In genomic region chr4:123816462-123816861, GRCh38 we compare ENCODE assay signal across 18 cellular contexts.
DNase-seq lines count a peak whose midpoint lies in the region; ATAC-seq, FAIRE-seq and TF ChIP-seq lines count a peak whose summit lies in the region.
"Had no signal": no experiment of that assay in that cellular context is flagged by ENCODE, and none has a peak within 500 bp of the region (broad histone marks: within the 10 kb centered on the region; RNA-seq: fewer than 3 reads in every experiment).

No MANE protein-coding gene starts in this region.

- no peak overlapping the region for H4K5ac ChIP-seq in H1 (ENCODE audit: insufficient read length, low read depth, low read length)

- no peaks in the 10 kb centered on the region for H3K36me3 ChIP-seq in SK-N-SH (replicated peaks in 1 of 2; ENCODE audit: control insufficient read depth in 1 of 2, insufficient read depth in 2 of 2, low read length in 1 of 2)
- H3K36me3 ChIP-seq in H1 (ENCODE audit: control insufficient read depth in 2 of 4, insufficient read depth in 4 of 4, low read length in 3 of 4): no peaks in the 10 kb centered on the region
- H3K36me3 ChIP-seq in mesenchymal stem cell (ENCODE audit: control insufficient read depth in 1 of 2, insufficient read depth in 2 of 2, low read depth in 1 of 2, low read length in 2 of 2): no peaks in the 10 kb centered on the region
- H3K36me3 ChIP-seq in skeletal muscle tissue (ENCODE audit: control insufficient read depth in 3 of 3, insufficient read depth in 3 of 3, low read length in 3 of 3): no peaks in the 10 kb centered on the region
- H3K36me3 ChIP-seq: BLaER1 treated with 17β-estradiol and CSF1 and Interleukin-3, amounts not matched to agents 10 nM and 100 nM had no signal

- H4K20me1 ChIP-seq in SK-N-SH (ENCODE audit: insufficient read depth): no peaks in the 10 kb centered on the region
- no peaks in the 10 kb centered on the region for H4K20me1 ChIP-seq in H1 (replicated peaks in 1 of 2; ENCODE audit: control insufficient read depth in 1 of 2, insufficient read depth in 2 of 2, low read length in 2 of 2)
- H4K20me1 ChIP-seq: BLaER1 treated with 17β-estradiol and CSF1 and Interleukin-3, amounts not matched to agents 10 nM and 100 nM had no signal

- peak; percentile 50 for ATAC-seq in SK-N-SH treated with all-trans-retinoic acid at 6 μM for 48 hours
- ATAC-seq in effector memory CD8-positive, alpha-beta T cell (replicated peaks): no peak
- ATAC-seq: Right ventricle myocardium inferior had no signal

- POLR2A ChIA-PET in SK-N-SH (lab: Yijun Ruan, JAX) (no interaction called here), H1 (lab: Charles Lee; ENCODE audit: partially characterized antibody) (no interaction called here)

- H3K9me2 ChIP-seq in SK-N-SH: no peaks in the 10 kb centered on the region

- no peak overlapping the region for H2BK120ac ChIP-seq in H1 (replicated peaks; ENCODE audit: low read depth, low read length)
- no peak overlapping the region for H2BK120ac ChIP-seq in mesenchymal stem cell (ENCODE audit: low read depth, low read length)

- H3K27ac ChIP-seq in SK-N-SH (ENCODE audit: low read depth in 2 of 2, low read length in 1 of 2) (peak overlapping the region in 1 of 2 experiments; percentile 22; a peak in 1 of 4 replicates), H1 (ENCODE audit: low read depth, low read length) (no peak overlapping the region), mesenchymal stem cell (ENCODE audit: low read length, poor library complexity, severe bottlenecking) (no peak overlapping the region), skeletal muscle tissue (ENCODE audit: low read depth, low read length) (peak overlapping the region; percentile 45)

- H3K4me2 ChIP-seq in SK-N-SH (no peak overlapping the region), H1 (ENCODE audit: insufficient read depth in 1 of 2, low read depth in 2 of 2, low read length in 2 of 2) (no peak overlapping the region), mesenchymal stem cell (ENCODE audit: low read length, poor library complexity, severe bottlenecking) (no peak overlapping the region)

- no peaks in the 10 kb centered on the region for H3K27me3 ChIP-seq in SK-N-SH (ENCODE audit: insufficient read depth)
- H3K27me3 ChIP-seq in H1 (replicated peaks in 1 of 4; ENCODE audit: control insufficient read depth in 3 of 4, extremely low read depth in 1 of 4, insufficient read depth in 3 of 4, low read length in 3 of 4): peaks cover 0 to 1% (median 0%) of the 10 kb centered on the region in 4 experiments; a peak in 1 of 7 replicates
- H3K27me3 ChIP-seq in mesenchymal stem cell (ENCODE audit: control insufficient read depth in 1 of 2, insufficient read depth in 1 of 2, low read length in 2 of 2): no peaks in the 10 kb centered on the region
- no peaks in the 10 kb centered on the region for H3K27me3 ChIP-seq in skeletal muscle tissue (ENCODE audit: control insufficient read depth in 3 of 3, insufficient read depth in 3 of 3, low read length in 3 of 3)
- H3K27me3 ChIP-seq: BLaER1 treated with 17β-estradiol and CSF1 and Interleukin-3, amounts not matched to agents 10 nM and 100 nM had no signal

- H3K79me2 ChIP-seq in SK-N-SH (ENCODE audit: insufficient read depth): no peaks in the 10 kb centered on the region
- no peaks in the 10 kb centered on the region for H3K79me2 ChIP-seq in H1 (ENCODE audit: control insufficient read depth in 1 of 2, insufficient read depth in 2 of 2, low read length in 2 of 2)

- peaks cover 11% of the 10 kb centered on the region for H3F3A ChIP-seq in SK-N-SH (replicated peaks; ENCODE audit: insufficient read depth)

- H3K4me1 Mint-ChIP-seq in effector memory CD8-positive, alpha-beta T cell (ENCODE audit: low read depth in 2 of 2): no peaks in the 10 kb centered on the region

- H3K9ac ChIP-seq in SK-N-SH (no peak overlapping the region), H1 (replicated peaks in 1 of 4; ENCODE audit: extremely low read depth in 1 of 4, low read depth in 3 of 4, low read length in 3 of 4) (no peak overlapping the region), mesenchymal stem cell (ENCODE audit: low read length) (no peak overlapping the region), skeletal muscle tissue (ENCODE audit: low read depth in 1 of 3, low read length in 3 of 3) (no peak overlapping the region)
- H3K9ac ChIP-seq: BLaER1 treated with 17β-estradiol and CSF1 and Interleukin-3, amounts not matched to agents 10 nM and 100 nM had no signal

- TF ChIP-seq POLR2A in H1 (IDR thresholded peaks at IDR 0.05; ENCODE audit: control extremely low read depth in 1 of 2, low read depth in 2 of 2, low read length in 2 of 2): no peak

- no peaks in the 10 kb centered on the region for H3K79me1 ChIP-seq in H1 (ENCODE audit: low read depth, low read length)
- H3K79me1 ChIP-seq in mesenchymal stem cell (replicated peaks; ENCODE audit: low read length, poor library complexity, severe bottlenecking): no peaks in the 10 kb centered on the region

- H2BK5ac ChIP-seq in H1 (ENCODE audit: low read depth, low read length) (no peak overlapping the region), mesenchymal stem cell (ENCODE audit: low read depth, low read length, poor library complexity, severe bottlenecking) (no peak overlapping the region)

- no peak overlapping the region for H2AK5ac ChIP-seq in H1 (ENCODE audit: low read depth, low read length)
- H2AK5ac ChIP-seq in mesenchymal stem cell (ENCODE audit: low read length, severe bottlenecking): no peak overlapping the region

- DNase-seq in SK-N-SH (no peak), H1 (ENCODE audit: low read depth in 1 of 2, low spot score in 2 of 2) (no peak), mesenchymal stem cell (no peak), putamen (ENCODE audit: low spot score) (no peak), SIG-M5 treated with dmso at 0.1 percent for 504 hours (lab: John Stamatoyannopoulos, UW; ENCODE audit: unreplicated experiment) (no peak)
- no peak for DNase-seq in effector memory CD8-positive, alpha-beta T cell
- DNase-seq: 8988T, DMS 273 treated with DMSO at 0.1 percent for 48 hours, HCEC 1CT, NCI-H1436 treated with DMSO at 0.1 percent for 48 hours, NCI-H2029 treated with DMSO at 0.1 percent for 48 hours, NCI-H510A treated with DMSO at 0.1 percent for 48 hours, NCI-H82 had no signal

- H4K91ac ChIP-seq in H1 (replicated peaks; ENCODE audit: insufficient read length, low read length) (no peak overlapping the region), mesenchymal stem cell (ENCODE audit: low read length) (no peak overlapping the region)

- H3K27ac Mint-ChIP-seq in effector memory CD8-positive, alpha-beta T cell: no peak overlapping the region

- H3K23ac ChIP-seq in H1 (ENCODE audit: insufficient read length) (no peak overlapping the region), mesenchymal stem cell (ENCODE audit: low read length in 2 of 2) (no peak overlapping the region)

- H2BK20ac ChIP-seq in H1 (ENCODE audit: low read length): no peak overlapping the region

- TF ChIP-seq CTCF in SK-N-SH (IDR thresholded peaks at IDR 0.05) (no peak), H1 (IDR thresholded peaks at IDR 0.05; ENCODE audit: control extremely low read depth in 1 of 3, insufficient read depth in 1 of 3, low read depth in 1 of 3, low read length in 3 of 3) (no peak)

- TF ChIP-seq RAD21 in SK-N-SH (IDR thresholded peaks at IDR 0.05; ENCODE audit: low read length) (no peak), H1 (IDR thresholded peaks at IDR 0.05 in 1 of 2, conservative IDR thresholded peaks at IDR 0.05 in 1 of 2; ENCODE audit: low read depth in 2 of 2, low read length in 2 of 2) (no peak)

- no peak for TF ChIP-seq EP300 in SK-N-SH (IDR thresholded peaks at IDR 0.05; ENCODE audit: borderline replicate concordance in 1 of 2, low read depth in 1 of 2, low read length in 1 of 2)
- no peak for TF ChIP-seq EP300 in H1 (IDR thresholded peaks at IDR 0.05; ENCODE audit: borderline replicate concordance in 1 of 2, low read depth in 2 of 2, low read length in 2 of 2)

- H3K4me3 ChIP-seq in SK-N-SH (ENCODE audit: low read depth in 2 of 2, low read length in 1 of 2): no peak overlapping the region
- no peak overlapping the region for H3K4me3 ChIP-seq in H1 (ENCODE audit: extremely low read depth in 1 of 4, insufficient read depth in 2 of 4, low read depth in 3 of 4, low read length in 4 of 4)
- no peak overlapping the region for H3K4me3 ChIP-seq in mesenchymal stem cell (ENCODE audit: insufficient read depth in 1 of 2, low read depth in 1 of 2, low read length in 2 of 2)
- H3K4me3 ChIP-seq in skeletal muscle tissue (ENCODE audit: low read length in 3 of 3): no peak overlapping the region
- H3K4me3 ChIP-seq: BLaER1 treated with 17β-estradiol and CSF1 and Interleukin-3, amounts not matched to agents 10 nM and 100 nM had no signal

- H3K4ac ChIP-seq in H1 (replicated peaks; ENCODE audit: insufficient read length, low read depth, low read length) (no peak overlapping the region), mesenchymal stem cell (ENCODE audit: low read depth in 1 of 2, low read length in 2 of 2) (no peak overlapping the region)

- H3K9me3 Mint-ChIP-seq in effector memory CD8-positive, alpha-beta T cell: no peaks in the 10 kb centered on the region

- no peak overlapping the region for H3K56ac ChIP-seq in H1 (replicated peaks; ENCODE audit: insufficient read length, low read depth, low read length)

- no peak overlapping the region for H2BK15ac ChIP-seq in H1 (ENCODE audit: low read length)
- no peak overlapping the region for H2BK15ac ChIP-seq in mesenchymal stem cell (ENCODE audit: low read depth, poor library complexity, severe bottlenecking)

- CTCF ChIA-PET in SK-N-SH (lab: Yijun Ruan, JAX) (interaction anchor here (1.0 to 1.6 kb wide), 2 partner anchors 9 to 13 kb away, joined by 3 to 4 read pairs; no protein-coding TSS in a partner anchor), H1 (lab: Charles Lee; ENCODE audit: partially characterized antibody) (no interaction called here)

- no peak for FAIRE-seq in H1 (lab: Jason Lieb, UNC)
- FAIRE-seq: GM19239 had no signal

- no peak overlapping the region for H4K8ac ChIP-seq in H1 (ENCODE audit: extremely low read depth, insufficient read depth, low read length)
- peak overlapping the region; percentile 7 for H4K8ac ChIP-seq in mesenchymal stem cell (ENCODE audit: low read length)

- no peak overlapping the region for H2BK12ac ChIP-seq in H1 (ENCODE audit: low read depth, low read length)
- H2BK12ac ChIP-seq in mesenchymal stem cell (ENCODE audit: low read length in 2 of 2): no peak overlapping the region

- H2AFZ ChIP-seq in SK-N-SH (ENCODE audit: low read depth) (no peak overlapping the region), H1 (ENCODE audit: low read length) (0 out of 2 replicates have a peak overlapping the region, but pooled peaks have one; percentile 35), mesenchymal stem cell (ENCODE audit: low read depth, low read length) (no peak overlapping the region)

- no peaks in the 10 kb centered on the region for H3K27me3 Mint-ChIP-seq in effector memory CD8-positive, alpha-beta T cell

- H3K4me1 ChIP-seq in SK-N-SH (ENCODE audit: control insufficient read depth in 1 of 2, insufficient read depth in 2 of 2, low read depth in 1 of 2, low read length in 1 of 2) (peaks cover 0 to 3% of the 10 kb centered on the region in 2 experiments; a peak in 1 of 4 replicates), H1 (replicated peaks in 1 of 4; ENCODE audit: control insufficient read depth in 3 of 4, insufficient read depth in 4 of 4, low read length in 3 of 4) (peaks cover 0 to under 1% (median 0%) of the 10 kb centered on the region in 4 experiments; a peak in 1 of 7 replicates), mesenchymal stem cell (ENCODE audit: control insufficient read depth, insufficient read depth, low read depth, low read length) (no peaks in the 10 kb centered on the region), skeletal muscle tissue (ENCODE audit: control insufficient read depth in 3 of 3, insufficient read depth in 3 of 3, low read length in 3 of 3) (peaks cover 18 to 23% (median 21%) of the 10 kb centered on the region in 3 donors)

- H3K36me3 Mint-ChIP-seq in effector memory CD8-positive, alpha-beta T cell (ENCODE audit: insufficient read depth): no peaks in the 10 kb centered on the region

- H3K4me3 Mint-ChIP-seq in effector memory CD8-positive, alpha-beta T cell: no peak overlapping the region

- H3K18ac ChIP-seq in H1 (ENCODE audit: extremely low read depth, low read length) (no peak overlapping the region), mesenchymal stem cell (ENCODE audit: low read depth in 1 of 2, low read length in 2 of 2) (no peak overlapping the region)

- H3K9me3 ChIP-seq in SK-N-SH: no peaks in the 10 kb centered on the region
- no peaks in the 10 kb centered on the region for H3K9me3 ChIP-seq in H1 (ENCODE audit: insufficient read depth in 2 of 2, low read depth in 1 of 2, low read length in 1 of 2)
- no peaks in the 10 kb centered on the region for H3K9me3 ChIP-seq in mesenchymal stem cell (ENCODE audit: control insufficient read depth, low read length)
- no peaks in the 10 kb centered on the region for H3K9me3 ChIP-seq in skeletal muscle tissue (ENCODE audit: control insufficient read depth in 3 of 3, low read length in 3 of 3)
- H3K9me3 ChIP-seq: BLaER1 treated with 17β-estradiol and CSF1 and Interleukin-3, amounts not matched to agents 10 nM and 100 nM had no signal

- 42% methylated on average over 2 of the region's 2 CpGs for WGBS in SK-N-SH (ENCODE audit: low lambda C conversion rate)
- WGBS in H1 (ENCODE audit: extremely low coverage in 1 of 2, insufficient coverage in 1 of 2, insufficient read length in 1 of 2, insufficient replicate concordance in 2 of 2, low coverage in 1 of 2, low lambda C conversion rate in 2 of 2, missing lambda C conversion rate in 1 of 2), 2 experiments: 69% methylated on average over 2 of the region's 2 CpGs; no CpG with 5 or more reads in 1 of the 2 experiments
- WGBS in mesenchymal stem cell: no CpG with 5 or more reads among the region's 2 CpGs

- H3K23me2 ChIP-seq in H1 (ENCODE audit: low read depth, low read length): no peaks in the 10 kb centered on the region

- H3K14ac ChIP-seq in H1 (ENCODE audit: insufficient read length) (no peak overlapping the region), mesenchymal stem cell (ENCODE audit: low read length in 2 of 2) (no peak overlapping the region)
